In genomic region chr2:29014331-29014730, GRCh38 we compare ENCODE assay signal across 11 cellular contexts. TPM values are rescaled to one million over a fixed set of nuclear protein-coding genes. Genes with fewer than 3 reads are reported as not detected.
DNase-seq lines count a peak whose midpoint lies in the region; ATAC-seq lines count a peak whose summit lies in the region.
"Had no signal": no experiment of that assay in that cellular context is flagged by ENCODE, and none has a peak within 500 bp of the region (broad histone marks: within the 10 kb centered on the region; RNA-seq: fewer than 3 reads in every experiment).

No MANE protein-coding gene starts in this region.

- no peaks in the 10 kb centered on the region for H3K9me3 Mint-ChIP-seq in T-helper 1 cell treated with Interleukin-12 subunit alpha and Interleukin-12 subunit beta and Interleukin-4 antibody, amounts not matched to agents 30 μg/mL and 1 μg/mL, for 36 hours
- H3K9me3 Mint-ChIP-seq in activated T-helper 17 cell treated with anti-CD3 and anti-CD28 coated beads, Interleukin-2, amount 50 U/mL, for 72 hours = no peaks in the 10 kb centered on the region
- no peaks in the 10 kb centered on the region for H3K9me3 Mint-ChIP-seq in memory B cell
- no peaks in the 10 kb centered on the region for H3K9me3 Mint-ChIP-seq in stimulated activated naive CD8-positive, alpha-beta T cell treated with anti-CD3 and anti-CD28 coated beads, Interleukin-15, Interleukin-2, amounts not matched to agents 100 ng/mL and 50 ng/mL, for 24 hours

- peak overlapping the region; percentile 98 for H3K27ac Mint-ChIP-seq in T-helper 1 cell treated with Interleukin-12 subunit alpha and Interleukin-12 subunit beta and Interleukin-4 antibody, amounts not matched to agents 30 μg/mL and 1 μg/mL, for 36 hours
- peak overlapping the region; percentile 87 for H3K27ac Mint-ChIP-seq in activated T-helper 17 cell treated with anti-CD3 and anti-CD28 coated beads, Interleukin-2, amount 50 U/mL, for 72 hours
- H3K27ac Mint-ChIP-seq in memory B cell = peak overlapping the region; percentile 73
- peak overlapping the region; percentile 85 for H3K27ac Mint-ChIP-seq in stimulated activated naive CD8-positive, alpha-beta T cell treated with anti-CD3 and anti-CD28 coated beads, Interleukin-15, Interleukin-2, amounts not matched to agents 100 ng/mL and 50 ng/mL, for 24 hours

- H3K4me3 Mint-ChIP-seq in T-helper 1 cell treated with Interleukin-12 subunit alpha and Interleukin-12 subunit beta and Interleukin-4 antibody, amounts not matched to agents 30 μg/mL and 1 μg/mL, for 36 hours = peak overlapping the region; percentile 89
- peak overlapping the region; percentile 83 for H3K4me3 Mint-ChIP-seq in activated T-helper 17 cell treated with anti-CD3 and anti-CD28 coated beads, Interleukin-2, amount 50 U/mL, for 72 hours
- H3K4me3 Mint-ChIP-seq in memory B cell = peak overlapping the region; percentile 66
- H3K4me3 Mint-ChIP-seq in stimulated activated naive CD8-positive, alpha-beta T cell treated with anti-CD3 and anti-CD28 coated beads, Interleukin-15, Interleukin-2, amounts not matched to agents 100 ng/mL and 50 ng/mL, for 24 hours = peak overlapping the region; percentile 78

- H3K27me3 Mint-ChIP-seq in T-helper 1 cell treated with Interleukin-12 subunit alpha and Interleukin-12 subunit beta and Interleukin-4 antibody, amounts not matched to agents 30 μg/mL and 1 μg/mL, for 36 hours (ENCODE audit: low read depth) = no peaks in the 10 kb centered on the region
- no peaks in the 10 kb centered on the region for H3K27me3 Mint-ChIP-seq in activated T-helper 17 cell treated with anti-CD3 and anti-CD28 coated beads, Interleukin-2, amount 50 U/mL, for 72 hours
- H3K27me3 Mint-ChIP-seq in memory B cell = no peaks in the 10 kb centered on the region
- H3K27me3 Mint-ChIP-seq in stimulated activated naive CD8-positive, alpha-beta T cell treated with anti-CD3 and anti-CD28 coated beads, Interleukin-15, Interleukin-2, amounts not matched to agents 100 ng/mL and 50 ng/mL, for 24 hours = no peaks in the 10 kb centered on the region

- H3K36me3 Mint-ChIP-seq in T-helper 1 cell treated with Interleukin-12 subunit alpha and Interleukin-12 subunit beta and Interleukin-4 antibody, amounts not matched to agents 30 μg/mL and 1 μg/mL, for 36 hours (ENCODE audit: low read depth) = peaks cover 5% of the 10 kb centered on the region
- H3K36me3 Mint-ChIP-seq in activated T-helper 17 cell treated with anti-CD3 and anti-CD28 coated beads, Interleukin-2, amount 50 U/mL, for 72 hours (ENCODE audit: low read depth) = no peaks in the 10 kb centered on the region
- H3K36me3 Mint-ChIP-seq in memory B cell = no peaks in the 10 kb centered on the region
- no peaks in the 10 kb centered on the region for H3K36me3 Mint-ChIP-seq in stimulated activated naive CD8-positive, alpha-beta T cell treated with anti-CD3 and anti-CD28 coated beads, Interleukin-15, Interleukin-2, amounts not matched to agents 100 ng/mL and 50 ng/mL, for 24 hours (ENCODE audit: low read depth)

- peaks cover 68% of the 10 kb centered on the region for H3K4me1 Mint-ChIP-seq in T-helper 1 cell treated with Interleukin-12 subunit alpha and Interleukin-12 subunit beta and Interleukin-4 antibody, amounts not matched to agents 30 μg/mL and 1 μg/mL, for 36 hours (ENCODE audit: low read depth)
- H3K4me1 Mint-ChIP-seq in activated T-helper 17 cell treated with anti-CD3 and anti-CD28 coated beads, Interleukin-2, amount 50 U/mL, for 72 hours = peaks cover 62% of the 10 kb centered on the region
- peaks cover 28% of the 10 kb centered on the region for H3K4me1 Mint-ChIP-seq in memory B cell
- H3K4me1 Mint-ChIP-seq in stimulated activated naive CD8-positive, alpha-beta T cell treated with anti-CD3 and anti-CD28 coated beads, Interleukin-15, Interleukin-2, amounts not matched to agents 100 ng/mL and 50 ng/mL, for 24 hours (ENCODE audit: low read depth) = peaks cover 86% of the 10 kb centered on the region

- DNase-seq in T-helper 1 cell (no peak), memory B cell (ENCODE audit: low spot score in 2 of 2) (no peak), NCI-H2029 (lab: John Stamatoyannopoulos, UW) (no peak), DMS114 treated with DMSO at 0.1 percent for 48 hours (lab: John Stamatoyannopoulos, UW; ENCODE audit: unreplicated experiment) (no peak), NCI-H82 treated with DMSO at 0.1 percent for 48 hours (lab: John Stamatoyannopoulos, UW; ENCODE audit: unreplicated experiment) (no peak)
- DNase-seq: mesendoderm had no signal

- ATAC-seq in activated T-helper 17 cell treated with anti-CD3 and anti-CD28 coated beads, Interleukin-2, amount 50 U/mL, for 72 hours (replicated peaks) = peak; percentile 28
- no peak for ATAC-seq in memory B cell (ENCODE audit: low read depth)

RNA-seq across cellular contexts. Expression of gene TOGARAM2, which starts 33.2 kb away (rescaled TPM):
- total RNA-seq in activated T-helper 17 cell treated with anti-CD3 and anti-CD28 coated beads, Interleukin-2, amount 50 U/mL, for 72 hours = 1 to 10 TPM; 3.0 to 4.3 TPM

RNA-seq across cellular contexts. Expression of gene PCARE, which starts 60.0 kb away (rescaled TPM):
- total RNA-seq in activated T-helper 17 cell treated with anti-CD3 and anti-CD28 coated beads, Interleukin-2, amount 50 U/mL, for 72 hours = not detected
- total RNA-seq: A172, HT1080 had no signal
